In the genomic region with DNA sequence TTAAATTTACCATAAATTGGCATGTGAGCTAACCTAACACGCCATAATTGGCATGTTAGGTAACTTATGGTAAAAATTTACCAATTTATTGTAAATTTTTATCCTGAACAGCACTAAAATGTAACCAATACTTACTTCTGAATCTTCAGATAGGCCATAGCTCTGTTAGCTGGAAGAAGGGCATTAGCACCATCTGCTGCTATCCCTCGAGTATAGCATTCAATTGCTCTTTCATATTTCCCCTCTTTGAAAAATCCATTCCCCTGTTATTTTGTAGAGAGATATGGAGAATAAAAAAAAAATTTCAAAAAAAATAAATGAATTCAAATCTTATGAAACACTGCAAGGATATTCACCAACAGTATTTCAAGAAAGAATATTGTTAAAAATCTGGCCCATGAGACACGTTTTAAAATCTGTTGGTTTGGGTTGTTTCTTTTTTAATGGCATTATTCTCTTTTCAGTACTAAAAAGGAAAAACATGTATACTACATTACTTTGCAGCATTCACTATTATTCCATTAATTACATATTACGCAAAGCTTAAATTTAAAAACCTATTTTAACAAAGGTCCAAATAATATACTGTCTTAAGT, we compare ENCODE assay signal across 8 cellular contexts. TPM values are rescaled to one million over a fixed set of nuclear protein-coding genes. Genes with fewer than 3 reads are reported as not detected.
A peak's percentile ranks its signal among the peaks of the same experiment; 100 is the strongest.
DNase-seq lines count a peak whose midpoint lies in the region; ATAC-seq, FAIRE-seq and TF ChIP-seq lines count a peak whose summit lies in the region.

No MANE protein-coding gene starts in this region.

- no peaks in the 10 kb centered on the region for H3K9me3 Mint-ChIP-seq in neural crest cell

- no peaks in the 10 kb centered on the region for H3K4me1 Mint-ChIP-seq in neural crest cell

- peaks cover 9% of the 10 kb centered on the region for H3K36me3 Mint-ChIP-seq in neural crest cell (ENCODE audit: low read depth)

- FAIRE-seq in endometrium (lab: Jason Lieb, UNC), result peak; percentile 91

- peaks cover 62% of the 10 kb centered on the region for H3K36me3 ChIP-seq in RWPE2 (ENCODE audit: low read depth)

- ATAC-seq in HG03378 (IDR thresholded peaks at IDR 0.05; ENCODE audit: unreplicated experiment) (peak; percentile 51), RWPE2 (ENCODE audit: low read depth) (0 out of 3 replicates have a peak, but pooled peaks have one; percentile 50), GM18498 (IDR thresholded peaks at IDR 0.05; ENCODE audit: unreplicated experiment) (no peak)

- H3K27me3 Mint-ChIP-seq in neural crest cell (ENCODE audit: low read depth), result no peaks in the 10 kb centered on the region

- peak; percentile 32 for DNase-seq in NCI-H510A treated with DMSO at 0.1 percent for 48 hours (lab: John Stamatoyannopoulos, UW)
- no peak for DNase-seq in NCI-H510A (lab: John Stamatoyannopoulos, UW)
- DNase-seq in RWPE2 (ENCODE audit: low spot score), result no peak
- peak; percentile 16 for DNase-seq in neural crest cell (ENCODE audit: low read depth, low spot score)
- no peak for DNase-seq in posterior vena cava (ENCODE audit: low spot score)

- intact Hi-C loops in posterior vena cava (cut with DNase I), result no loop called here

- H3K4me3 ChIP-seq in RWPE2 (ENCODE audit: severe bottlenecking), result no peak overlapping the region

- H3K4me3 Mint-ChIP-seq in neural crest cell, result no peak overlapping the region

- H3K9me3 ChIP-seq in RWPE2 (ENCODE audit: severe bottlenecking), result no peaks in the 10 kb centered on the region

- H3K4me1 ChIP-seq in RWPE2 (ENCODE audit: insufficient read depth, poor library complexity, severe bottlenecking), result no peaks in the 10 kb centered on the region

- no peak overlapping the region for H3K27ac Mint-ChIP-seq in neural crest cell (ENCODE audit: unreplicated experiment)

- H3K27ac ChIP-seq in RWPE2 (ENCODE audit: poor library complexity, severe bottlenecking), result no peak overlapping the region

- H3K27me3 ChIP-seq in RWPE2 (ENCODE audit: insufficient read depth, poor library complexity, severe bottlenecking), result no peaks in the 10 kb centered on the region

- peak; percentile 84 for TF ChIP-seq CTCF in RWPE2 (IDR thresholded peaks at IDR 0.05; ENCODE audit: poor library complexity, severe bottlenecking)
- peak; percentile 77 for TF ChIP-seq CTCF in neural crest cell (conservative IDR thresholded peaks at IDR 0.05)

RNA-seq across cellular contexts. Expression of a gene that starts 19.1 kb away (rescaled TPM):
- total RNA-seq in neural crest cell, result 45.2 and 49.4 TPM in 2 replicates
- total RNA-seq in posterior vena cava, result 10 to 100 TPM; 23.2 to 24.0 TPM

RNA-seq across cellular contexts. Expression of a gene that starts 38.5 kb away (rescaled TPM):
- total RNA-seq in neural crest cell (not detected in 2 replicates), posterior vena cava (1 to 10 TPM in 1 of 2 donors, under 1 TPM in 1; 0.38 to 1.7 TPM)

Comparison
In these comparisons a context has a peak if more than half of its experiments do, and no peak if none do; other contexts are left out.
1. DNase-seq: peak in NCI-H510A treated with DMSO at 0.1 percent for 48 hours (single experiment) and neural crest cell (single experiment); none in NCI-H510A (single experiment), RWPE2 (single experiment) and posterior vena cava (single experiment).